Comparison of ENCODE assay signal across 8 cellular contexts in genomic region chr10:75137533-75138438, GRCh38. TPM values are rescaled to one million over a fixed set of nuclear protein-coding genes. Genes with fewer than 3 reads are reported as not detected.
DNase-seq lines count a peak whose midpoint lies in the region; ATAC-seq and TF ChIP-seq lines count a peak whose summit lies in the region.

No MANE protein-coding gene starts in this region.

- H3K27ac Mint-ChIP-seq in MCF 10A (ENCODE audit: low read depth, unreplicated experiment): peak overlapping the region; percentile 16
- H3K27ac Mint-ChIP-seq in stimulated activated naive B cell treated with anti-CD40 and anti-IgM and Interleukin-4, amounts not matched to agents 10 μg/mL and 1 μg/mL and 100 μg/mL, for 72 hours: no peak overlapping the region
- no peak overlapping the region for H3K27ac Mint-ChIP-seq in glutamatergic neuron (ENCODE audit: unreplicated experiment)

- no peaks in the 10 kb centered on the region for H3K27me3 ChIP-seq in breast epithelium

- H3K4me1 Mint-ChIP-seq in MCF 10A (ENCODE audit: insufficient read depth, unreplicated experiment): peaks cover 18% of the 10 kb centered on the region
- H3K4me1 Mint-ChIP-seq in stimulated activated naive B cell treated with anti-CD40 and anti-IgM and Interleukin-4, amounts not matched to agents 10 μg/mL and 1 μg/mL and 100 μg/mL, for 72 hours: peaks cover 27 to 61% of the 10 kb centered on the region in 2 donors
- H3K4me1 Mint-ChIP-seq in glutamatergic neuron (ENCODE audit: low read depth, unreplicated experiment): peaks cover 2% of the 10 kb centered on the region

- H3K9me3 Mint-ChIP-seq in MCF 10A (ENCODE audit: unreplicated experiment) (no peaks in the 10 kb centered on the region), glutamatergic neuron (ENCODE audit: unreplicated experiment) (peaks cover 2% of the 10 kb centered on the region)
- peaks cover 0 to 3% of the 10 kb centered on the region in 2 donors for H3K9me3 Mint-ChIP-seq in stimulated activated naive B cell treated with anti-CD40 and anti-IgM and Interleukin-4, amounts not matched to agents 10 μg/mL and 1 μg/mL and 100 μg/mL, for 72 hours

- H3K27ac ChIP-seq in breast epithelium (peak overlapping the region in 1 of 2 donors; percentile 39), RWPE1 (no peak overlapping the region)

- TF ChIP-seq CTCF in MCF 10A (IDR thresholded peaks at IDR 0.05; ENCODE audit: unreplicated experiment) (no peak), breast epithelium (IDR thresholded peaks at IDR 0.05) (no peak), RWPE1 (conservative IDR thresholded peaks at IDR 0.05; ENCODE audit: low read depth) (no peak), glutamatergic neuron (IDR thresholded peaks at IDR 0.05; ENCODE audit: partially characterized antibody, unreplicated experiment) (no peak)

- peak; percentile 73 to 80 for ATAC-seq in stimulated activated naive B cell treated with anti-CD40 and anti-IgM and Interleukin-4, amounts not matched to agents 10 μg/mL and 1 μg/mL and 100 μg/mL, for 72 hours (replicated peaks)
- ATAC-seq in HG02763 (IDR thresholded peaks at IDR 0.05; ENCODE audit: unreplicated experiment): no peak

- H3K27me3 Mint-ChIP-seq in MCF 10A (ENCODE audit: insufficient read depth, unreplicated experiment) (no peaks in the 10 kb centered on the region), glutamatergic neuron (ENCODE audit: unreplicated experiment) (peaks cover 2% of the 10 kb centered on the region)
- no peaks in the 10 kb centered on the region for H3K27me3 Mint-ChIP-seq in stimulated activated naive B cell treated with anti-CD40 and anti-IgM and Interleukin-4, amounts not matched to agents 10 μg/mL and 1 μg/mL and 100 μg/mL, for 72 hours

- TF ChIP-seq POLR2A in breast epithelium (IDR thresholded peaks at IDR 0.05): no peak

- no peak for DNase-seq in MCF 10A (ENCODE audit: unreplicated experiment)
- no peak for DNase-seq in breast epithelium (ENCODE audit: low spot score in 2 of 2)
- DNase-seq in RWPE1 (ENCODE audit: low spot score): peak; percentile 58
- DNase-seq in fibroblast of gingiva (ENCODE audit: low read depth): peak; percentile 82
- no peak for DNase-seq in stimulated activated naive B cell treated with anti-CD40 and anti-IgM and Interleukin-4, amounts not matched to agents 10 μg/mL and 1 μg/mL and 100 μg/mL, for 72 hours
- no peak for DNase-seq in NCI-H2029 treated with DMSO at 0.1 percent for 48 hours (lab: John Stamatoyannopoulos, UW)
- DNase-seq in glutamatergic neuron: no peak

- H3K4me3 Mint-ChIP-seq in MCF 10A (ENCODE audit: unreplicated experiment) (no peak overlapping the region), glutamatergic neuron (ENCODE audit: unreplicated experiment) (no peak overlapping the region)
- H3K4me3 Mint-ChIP-seq in stimulated activated naive B cell treated with anti-CD40 and anti-IgM and Interleukin-4, amounts not matched to agents 10 μg/mL and 1 μg/mL and 100 μg/mL, for 72 hours: no peak overlapping the region

- CTCF ChIA-PET in MCF 10A (lab: Yijun Ruan, JAX) (no interaction called here), RWPE1 (lab: Yijun Ruan, JAX) (interaction anchor here (0.6 kb wide), 1 partner anchor 985 kb away, joined by 3 read pairs; no protein-coding TSS in a partner anchor)

- BruUV-seq in MCF 10A (replicated peaks; lab: Mats Ljungman, UMichigan): no TSS peak

- H3K4me3 ChIP-seq in breast epithelium: no peak overlapping the region

- intact Hi-C loops in MCF 10A (cut with micrococcal nuclease) (no loop called here), breast epithelium (cut with DNase I; ENCODE audit: low total_unique reads) (no loop called here)

- no peaks in the 10 kb centered on the region for H3K9me3 ChIP-seq in breast epithelium

- H3K4me1 ChIP-seq in breast epithelium: no peaks in the 10 kb centered on the region

- H3K36me3 ChIP-seq in breast epithelium: no peaks in the 10 kb centered on the region

- H3K36me3 Mint-ChIP-seq in MCF 10A (ENCODE audit: insufficient read depth, unreplicated experiment) (no peaks in the 10 kb centered on the region), glutamatergic neuron (ENCODE audit: unreplicated experiment) (peaks cover 5% of the 10 kb centered on the region)
- H3K36me3 Mint-ChIP-seq in stimulated activated naive B cell treated with anti-CD40 and anti-IgM and Interleukin-4, amounts not matched to agents 10 μg/mL and 1 μg/mL and 100 μg/mL, for 72 hours: peaks cover 12 to 22% of the 10 kb centered on the region in 2 donors

- POLR2A ChIA-PET in MCF 10A (lab: Yijun Ruan, JAX): interaction anchor here (0.6 to 2.6 kb wide), 8 partner anchors 9 to 961 kb away, joined by 3 to 10 read pairs (median 4); partner anchors contain the start of gene VDAC2
- POLR2A ChIA-PET in RWPE1 (lab: Yijun Ruan, JAX; ENCODE audit: low non-redundant PET): no interaction called here

RNA-seq across cellular contexts. Expression of gene SAMD8, which starts 26.3 kb away (rescaled TPM):
- 28.1 and 33.9 TPM in 2 replicates for total RNA-seq in MCF 10A (2022)
- 10 to 100 TPM; 41.0 to 45.2 (median 41.3) TPM for total RNA-seq in breast epithelium
- 32.8 TPM for total RNA-seq in glutamatergic neuron (ENCODE audit: unreplicated experiment)

Comparison
In these comparisons a context has a peak if more than half of its experiments do, and no peak if none do; other contexts are left out.
1. DNase-seq: peak in RWPE1 (single experiment) and fibroblast of gingiva (single experiment); none in MCF 10A (single experiment), breast epithelium (0 of 2), stimulated activated naive B cell treated with anti-CD40 and anti-IgM and Interleukin-4, amounts not matched to agents 10 μg/mL and 1 μg/mL and 100 μg/mL, for 72 hours (single experiment), NCI-H2029 treated with DMSO at 0.1 percent for 48 hours (single experiment) and glutamatergic neuron (single experiment).